ENCODE assay signal across 16 cellular contexts in genomic region chr18:1499265-1499664, GRCh38.
DNase-seq lines count a peak whose midpoint lies in the region; ATAC-seq, FAIRE-seq and TF ChIP-seq lines count a peak whose summit lies in the region.
"Had no signal": no experiment of that assay in that cellular context is flagged by ENCODE, and none has a peak within 500 bp of the region (broad histone marks: within the 10 kb centered on the region; RNA-seq: fewer than 3 reads in every experiment).

No MANE protein-coding gene starts in this region.

- H3K27ac ChIP-seq in liver (ENCODE audit: low read depth in 1 of 2, low read length in 2 of 2) (no peak overlapping the region), HepG2 (ENCODE audit: extremely low read length, insufficient read depth, low read length) (no peak overlapping the region), colonic mucosa (no peak overlapping the region)
- H3K27ac ChIP-seq: left ventricle myocardium inferior had no signal

- no peaks in the 10 kb centered on the region for H3K36me3 ChIP-seq in liver (ENCODE audit: control insufficient read depth in 4 of 4, insufficient read depth in 3 of 4, low read depth in 1 of 4, low read length in 3 of 4)
- no peaks in the 10 kb centered on the region for H3K36me3 ChIP-seq in HepG2 (replicated peaks in 1 of 2; ENCODE audit: control insufficient read depth in 1 of 2, insufficient read depth in 2 of 2, low read length in 2 of 2)
- H3K36me3 ChIP-seq in HAP-1 (replicated peaks): no peaks in the 10 kb centered on the region
- no peaks in the 10 kb centered on the region for H3K36me3 ChIP-seq in colonic mucosa
- H3K36me3 ChIP-seq: left ventricle myocardium inferior had no signal

- H3K4me1 ChIP-seq in liver (ENCODE audit: control insufficient read depth in 4 of 4, insufficient read depth in 4 of 4, low read length in 3 of 4): peaks cover 5 to 29% (median 16%) of the 10 kb centered on the region in 4 donors
- H3K4me1 ChIP-seq in HepG2 (ENCODE audit: insufficient read depth, low read length): no peaks in the 10 kb centered on the region
- H3K4me1 ChIP-seq in HAP-1: no peaks in the 10 kb centered on the region
- no peaks in the 10 kb centered on the region for H3K4me1 ChIP-seq in colonic mucosa
- H3K4me1 ChIP-seq: left ventricle myocardium inferior had no signal

- no peak overlapping the region for H2AFZ ChIP-seq in HepG2 (ENCODE audit: low read length)

- DNase-seq in HepG2 (ENCODE audit: low spot score) (no peak), NCI-H226 (peak; percentile 39), cardiac fibroblast (ENCODE audit: low read depth in 2 of 2) (peak; percentile 4 to 11), HAP-1 (ENCODE audit: low spot score in 2 of 2) (no peak), GM10248 (ENCODE audit: extremely low spot score) (no peak), colonic mucosa (no peak)
- DNase-seq: activated CD4-positive, alpha-beta T cell treated with anti-CD3 and anti-CD28 coated beads for 4 hours; activated T-cell treated with anti-CD3 and anti-CD28 coated beads, Interleukin-2, amount 50 U/mL, for 48 hours; left ventricle myocardium inferior; naive thymus-derived CD8-positive, alpha-beta T cell; NCI-H1092; stimulated activated CD4-positive, alpha-beta T cell treated with anti-CD3 and anti-CD28 coated beads, Interleukin-4, amount 100 ng/mL, for 1 hour had no signal

- H3K27me3 ChIP-seq in liver (ENCODE audit: control insufficient read depth in 4 of 4, insufficient read depth in 4 of 4, low read length in 3 of 4): no peaks in the 10 kb centered on the region
- no peaks in the 10 kb centered on the region for H3K27me3 ChIP-seq in HepG2 (ENCODE audit: control insufficient read depth in 1 of 2, insufficient read depth in 2 of 2, low read length in 2 of 2)
- no peaks in the 10 kb centered on the region for H3K27me3 ChIP-seq in HAP-1 (ENCODE audit: low read depth)
- no peaks in the 10 kb centered on the region for H3K27me3 ChIP-seq in colonic mucosa

- TF ChIP-seq CTCF in liver (IDR thresholded peaks at IDR 0.05; ENCODE audit: low read depth, low read length, missing input control) (peak; percentile 18), HepG2 (CRISPR knock-in tag; IDR thresholded peaks at IDR 0.05) (no peak), cardiac fibroblast (IDR thresholded peaks at IDR 0.05; ENCODE audit: low read depth, low read length) (no peak), GM10248 (IDR thresholded peaks at IDR 0.05; ENCODE audit: control extremely low read depth, extremely low read depth, low read depth, missing control alignments) (no peak), colonic mucosa (IDR thresholded peaks at IDR 0.05) (no peak)

- H3K9ac ChIP-seq in liver (ENCODE audit: low read depth in 1 of 2, low read length in 2 of 2): no peak overlapping the region
- no peak overlapping the region for H3K9ac ChIP-seq in HepG2 (ENCODE audit: insufficient read depth, low read depth, low read length)
- H3K9ac ChIP-seq in colonic mucosa (ENCODE audit: low read depth in 2 of 2, low read length in 2 of 2): no peak overlapping the region

- no peak for FAIRE-seq in HepG2 (lab: Jason Lieb, UNC)

- no peak overlapping the region for H3K4me2 ChIP-seq in HepG2 (ENCODE audit: low read depth, low read length)

- CTCF ChIA-PET in HepG2 (lab: Yijun Ruan, JAX; ENCODE audit: low intra/inter-chr PET ratio, low total read pairs): no interaction called here
- CTCF ChIA-PET in GM10248 (lab: Yijun Ruan, JAX): no interaction called here

- TF ChIP-seq RAD21 in liver (IDR thresholded peaks at IDR 0.05) (peak; percentile 59 to 63), HepG2 (CRISPR knock-in tag; IDR thresholded peaks at IDR 0.05) (no peak)

- H3K9me3 ChIP-seq in liver (ENCODE audit: control insufficient read depth in 4 of 4, low read length in 3 of 4) (peaks cover 0 to 1% (median 0%) of the 10 kb centered on the region in 4 donors), HepG2 (ENCODE audit: low read length) (no peaks in the 10 kb centered on the region), HAP-1 (no peaks in the 10 kb centered on the region), colonic mucosa (no peaks in the 10 kb centered on the region)

- ATAC-seq in HepG2: no peak
- ATAC-seq in HG02885 (IDR thresholded peaks at IDR 0.05; ENCODE audit: poor library complexity, unreplicated experiment): no peak
- ATAC-seq: naive thymus-derived CD8-positive, alpha-beta T cell; right cardiac atrium; stimulated activated effector memory CD8-positive, alpha-beta T cell treated with anti-CD3 and anti-CD28 coated beads, Interleukin-12 subunit alpha, Interleukin-12 subunit beta, amount 100 ng/mL, for 72 hours had no signal

- in situ Hi-C loops in HepG2 (cut with HindIII; ENCODE audit: extremely low pct_ligation_motif_present, low pct_unique_long_range_greater_than_20kb) (no loop called here), HAP-1 (cut with MboI; ENCODE audit: low sequenced_read_pairs) (no loop called here)

- no TSS peak for BruUV-seq in HepG2 (replicated peaks; lab: Mats Ljungman, UMichigan)

- intact Hi-C loops in HepG2 (cut with micrococcal nuclease; ENCODE audit: unreplicated experiment) (no loop called here), colonic mucosa (cut with DNase I) (no loop called here)

- H4K20me1 ChIP-seq in HepG2 (ENCODE audit: insufficient read depth, low read length): no peaks in the 10 kb centered on the region

- H3K4me3 ChIP-seq in liver (ENCODE audit: low read depth in 1 of 3, low read length in 3 of 3) (no peak overlapping the region), HepG2 (replicated peaks in 1 of 3; ENCODE audit: insufficient read depth in 1 of 3, low read depth in 2 of 3, low read length in 3 of 3) (no peak overlapping the region), cardiac fibroblast (replicated peaks in 1 of 2; ENCODE audit: low read depth in 2 of 2, low read length in 2 of 2) (no peak overlapping the region), HAP-1 (no peak overlapping the region), colonic mucosa (no peak overlapping the region)
- H3K4me3 ChIP-seq: left ventricle myocardium inferior had no signal

- TF ChIP-seq EP300 in HepG2 (IDR thresholded peaks at IDR 0.05; ENCODE audit: low read depth in 2 of 2, low read length in 2 of 2) (no peak), HepG2 (CRISPR knock-in tag; IDR thresholded peaks at IDR 0.05; ENCODE audit: borderline replicate concordance) (no peak)

- no peaks in the 10 kb centered on the region for H3K79me2 ChIP-seq in HepG2 (ENCODE audit: insufficient read depth, low read length)

- no peak for TF ChIP-seq POLR2A in HepG2 (IDR thresholded peaks at IDR 0.05; ENCODE audit: insufficient read depth in 1 of 2, low read depth in 2 of 2, low read length in 2 of 2)

- POLR2A ChIA-PET in HepG2 (lab: Yijun Ruan, JAX) (no interaction called here), GM10248 (lab: Yijun Ruan, JAX) (no interaction called here)

TF ChIP-seq in liver, 16 proteins besides CTCF, POLR2A, EP300 and RAD21 (continues in another document):
- TF ChIP-seq HNF4A (conservative IDR thresholded peaks at IDR 0.05) (no peak), EGR1 (IDR thresholded peaks at IDR 0.05; ENCODE audit: low read depth in 2 of 2) (no peak), JUND (IDR thresholded peaks at IDR 0.05) (no peak)
- TF ChIP-seq, protein P1, sequence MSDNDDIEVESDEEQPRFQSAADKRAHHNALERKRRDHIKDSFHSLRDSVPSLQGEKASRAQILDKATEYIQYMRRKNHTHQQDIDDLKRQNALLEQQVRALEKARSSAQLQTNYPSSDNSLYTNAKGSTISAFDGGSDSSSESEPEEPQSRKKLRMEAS (IDR thresholded peaks at IDR 0.05): no peak

TF ChIP-seq in HepG2, 621 proteins besides CTCF, POLR2A, EP300 and RAD21 (continues in another document):
- TF ChIP-seq ATF5 (CRISPR knock-in tag; IDR thresholded peaks at IDR 0.05; ENCODE audit: low read depth): no peak
- no peak for TF ChIP-seq TGIF2 (CRISPR knock-in tag; IDR thresholded peaks at IDR 0.05)
- no peak for TF ChIP-seq BHLHE40 (IDR thresholded peaks at IDR 0.05; ENCODE audit: low read length)
- no peak for TF ChIP-seq CENPBD1 (CRISPR knock-in tag; IDR thresholded peaks at IDR 0.05; ENCODE audit: borderline replicate concordance, low read depth)
- no peak for TF ChIP-seq NCOA1 (CRISPR knock-in tag; IDR thresholded peaks at IDR 0.05)
- TF ChIP-seq PATZ1 (CRISPR knock-in tag; IDR thresholded peaks at IDR 0.05): no peak

Comparison
In these comparisons a context has a peak if more than half of its experiments do, and no peak if none do; other contexts are left out.
1. DNase-seq: peak in NCI-H226 (single experiment) and cardiac fibroblast (2 of 2); none in HepG2 (single experiment), HAP-1 (0 of 2), GM10248 (single experiment) and colonic mucosa (single experiment).